Comparison of ENCODE assay signal across 1 cellular context in the genomic region with DNA sequence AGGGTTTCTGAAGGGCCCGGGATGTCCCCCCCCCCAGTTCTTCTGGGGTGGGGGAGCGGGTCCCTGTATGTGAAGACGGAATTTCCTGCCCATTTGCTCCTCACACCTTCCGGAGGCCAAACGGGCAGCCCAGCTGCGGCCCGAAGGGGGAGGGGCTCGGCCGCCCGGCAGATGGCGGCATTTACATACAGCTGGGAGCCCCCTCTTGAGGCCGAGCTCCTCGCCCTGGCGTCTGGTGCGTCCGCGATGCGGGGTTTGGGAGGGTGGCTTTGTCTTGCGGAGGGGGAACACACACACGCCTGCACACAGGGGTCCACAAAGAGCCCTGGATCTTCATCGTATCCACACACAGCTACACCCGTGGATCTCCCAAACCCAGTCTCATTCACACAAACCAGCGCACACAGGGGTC.
A peak's percentile ranks its signal among the peaks of the same experiment; 100 is the strongest.
TF ChIP-seq lines count a peak whose summit lies in the region.

No MANE protein-coding gene starts in this region.

TF ChIP-seq in HepG2, 621 proteins besides CTCF, POLR2A, EP300 and RAD21 (continued from another document and continues in another):
- TF ChIP-seq FOXA3 (CRISPR knock-in tag; IDR thresholded peaks at IDR 0.05) (no peak), NR3C1 (CRISPR knock-in tag; IDR thresholded peaks at IDR 0.05) (no peak), GFI1 (CRISPR knock-in tag; IDR thresholded peaks at IDR 0.05; ENCODE audit: borderline replicate concordance) (no peak), ARHGAP35 (CRISPR knock-in tag; IDR thresholded peaks at IDR 0.05; ENCODE audit: borderline replicate concordance) (no peak), ZNF501 (CRISPR knock-in tag; IDR thresholded peaks at IDR 0.05) (0 out of 2 replicates have a peak, but pooled peaks have one; percentile 27), SATB2 (CRISPR knock-in tag; IDR thresholded peaks at IDR 0.05) (no peak), ZNF83 (CRISPR knock-in tag; IDR thresholded peaks at IDR 0.05; ENCODE audit: borderline replicate concordance) (no peak), ISX (CRISPR knock-in tag; conservative IDR thresholded peaks at IDR 0.05) (no peak), NFE2L1 (CRISPR knock-in tag; IDR thresholded peaks at IDR 0.05; ENCODE audit: borderline replicate concordance) (no peak), ZC3H4 (CRISPR knock-in tag; IDR thresholded peaks at IDR 0.05; ENCODE audit: borderline replicate concordance) (no peak), PCBP1 (IDR thresholded peaks at IDR 0.05; ENCODE audit: borderline replicate concordance, low read depth, low read length) (no peak), MXD3 (CRISPR knock-in tag; IDR thresholded peaks at IDR 0.05) (no peak), MAFG (CRISPR knock-in tag; IDR thresholded peaks at IDR 0.05) (no peak), HINFP (CRISPR knock-in tag; IDR thresholded peaks at IDR 0.05; ENCODE audit: low read depth) (peak; percentile 49; the same call in 1 of the 2 replicates), ZBTB25 (CRISPR knock-in tag; IDR thresholded peaks at IDR 0.05) (no peak), PRDM15 (CRISPR knock-in tag; IDR thresholded peaks at IDR 0.05) (no peak), ZSCAN31 (CRISPR knock-in tag; IDR thresholded peaks at IDR 0.05; ENCODE audit: low read depth) (no peak), SETDB1 (CRISPR knock-in tag; IDR thresholded peaks at IDR 0.05; ENCODE audit: borderline replicate concordance) (no peak), IRX3 (CRISPR knock-in tag; IDR thresholded peaks at IDR 0.05; ENCODE audit: borderline replicate concordance, low read depth) (no peak), ETV5 (CRISPR knock-in tag; IDR thresholded peaks at IDR 0.05; ENCODE audit: borderline replicate concordance) (peak; percentile 29; the same call in 1 of the 2 replicates), KDM2A (CRISPR knock-in tag; IDR thresholded peaks at IDR 0.05; ENCODE audit: borderline replicate concordance, low read depth) (peak; percentile 76; the same call in 1 of the 2 replicates), HNRNPH1 (optimal IDR thresholded peaks at IDR 0.05; ENCODE audit: low read depth, low read length) (no peak), ZNF180 (CRISPR knock-in tag; IDR thresholded peaks at IDR 0.05; ENCODE audit: borderline replicate concordance, low read depth) (no peak), LCORL (IDR thresholded peaks at IDR 0.05) (no peak), LCORL (CRISPR knock-in tag; IDR thresholded peaks at IDR 0.05) (no peak), RBFOX2 (IDR thresholded peaks at IDR 0.05; ENCODE audit: low read depth, low read length) (no peak), ZNF34 (CRISPR knock-in tag; IDR thresholded peaks at IDR 0.05; ENCODE audit: borderline replicate concordance) (no peak), ZNF780A (CRISPR knock-in tag; IDR thresholded peaks at IDR 0.05) (no peak), CERS6 (CRISPR knock-in tag; IDR thresholded peaks at IDR 0.05) (no peak), CEBPZ (IDR thresholded peaks at IDR 0.05; ENCODE audit: low read length) (no peak), ZBTB8A (CRISPR knock-in tag; IDR thresholded peaks at IDR 0.05; ENCODE audit: borderline replicate concordance, low read depth) (no peak)
- TF ChIP-seq, protein P1, sequence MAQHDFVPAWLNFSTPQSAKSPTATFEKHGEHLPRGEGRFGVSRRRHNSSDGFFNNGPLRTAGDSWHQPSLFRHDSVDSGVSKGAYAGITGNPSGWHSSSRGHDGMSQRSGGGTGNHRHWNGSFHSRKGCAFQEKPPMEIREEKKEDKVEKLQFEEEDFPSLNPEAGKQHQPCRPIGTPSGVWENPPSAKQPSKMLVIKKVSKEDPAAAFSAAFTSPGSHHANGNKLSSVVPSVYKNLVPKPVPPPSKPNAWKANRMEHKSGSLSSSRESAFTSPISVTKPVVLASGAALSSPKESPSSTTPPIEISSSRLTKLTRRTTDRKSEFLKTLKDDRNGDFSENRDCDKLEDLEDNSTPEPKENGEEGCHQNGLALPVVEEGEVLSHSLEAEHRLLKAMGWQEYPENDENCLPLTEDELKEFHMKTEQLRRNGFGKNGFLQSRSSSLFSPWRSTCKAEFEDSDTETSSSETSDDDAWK (CRISPR knock-in tag; IDR thresholded peaks at IDR 0.05): no peak
- TF ChIP-seq, protein P2, sequence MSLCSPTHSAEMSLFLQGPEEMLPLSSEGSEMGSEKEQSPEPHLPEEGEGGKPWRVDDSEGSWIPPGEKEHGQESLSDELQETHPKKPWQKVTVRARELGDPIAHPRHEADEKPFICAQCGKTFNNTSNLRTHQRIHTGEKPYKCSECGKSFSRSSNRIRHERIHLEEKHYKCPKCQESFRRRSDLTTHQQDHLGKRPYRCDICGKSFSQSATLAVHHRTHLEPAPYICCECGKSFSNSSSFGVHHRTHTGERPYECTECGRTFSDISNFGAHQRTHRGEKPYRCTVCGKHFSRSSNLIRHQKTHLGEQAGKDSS (CRISPR knock-in tag; IDR thresholded peaks at IDR 0.05; ENCODE audit: borderline replicate concordance, low read depth): no peak
- TF ChIP-seq, protein P3, sequence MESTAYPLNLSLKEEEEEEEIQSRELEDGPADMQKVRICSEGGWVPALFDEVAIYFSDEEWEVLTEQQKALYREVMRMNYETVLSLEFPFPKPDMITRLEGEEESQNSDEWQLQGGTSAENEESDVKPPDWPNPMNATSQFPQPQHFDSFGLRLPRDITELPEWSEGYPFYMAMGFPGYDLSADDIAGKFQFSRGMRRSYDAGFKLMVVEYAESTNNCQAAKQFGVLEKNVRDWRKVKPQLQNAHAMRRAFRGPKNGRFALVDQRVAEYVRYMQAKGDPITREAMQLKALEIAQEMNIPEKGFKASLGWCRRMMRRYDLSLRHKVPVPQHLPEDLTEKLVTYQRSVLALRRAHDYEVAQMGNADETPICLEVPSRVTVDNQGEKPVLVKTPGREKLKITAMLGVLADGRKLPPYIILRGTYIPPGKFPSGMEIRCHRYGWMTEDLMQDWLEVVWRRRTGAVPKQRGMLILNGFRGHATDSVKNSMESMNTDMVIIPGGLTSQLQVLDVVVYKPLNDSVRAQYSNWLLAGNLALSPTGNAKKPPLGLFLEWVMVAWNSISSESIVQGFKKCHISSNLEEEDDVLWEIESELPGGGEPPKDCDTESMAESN (CRISPR knock-in tag; conservative IDR thresholded peaks at IDR 0.05): no peak
- TF ChIP-seq, protein P4, sequence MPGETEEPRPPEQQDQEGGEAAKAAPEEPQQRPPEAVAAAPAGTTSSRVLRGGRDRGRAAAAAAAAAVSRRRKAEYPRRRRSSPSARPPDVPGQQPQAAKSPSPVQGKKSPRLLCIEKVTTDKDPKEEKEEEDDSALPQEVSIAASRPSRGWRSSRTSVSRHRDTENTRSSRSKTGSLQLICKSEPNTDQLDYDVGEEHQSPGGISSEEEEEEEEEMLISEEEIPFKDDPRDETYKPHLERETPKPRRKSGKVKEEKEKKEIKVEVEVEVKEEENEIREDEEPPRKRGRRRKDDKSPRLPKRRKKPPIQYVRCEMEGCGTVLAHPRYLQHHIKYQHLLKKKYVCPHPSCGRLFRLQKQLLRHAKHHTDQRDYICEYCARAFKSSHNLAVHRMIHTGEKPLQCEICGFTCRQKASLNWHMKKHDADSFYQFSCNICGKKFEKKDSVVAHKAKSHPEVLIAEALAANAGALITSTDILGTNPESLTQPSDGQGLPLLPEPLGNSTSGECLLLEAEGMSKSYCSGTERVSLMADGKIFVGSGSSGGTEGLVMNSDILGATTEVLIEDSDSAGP (CRISPR knock-in tag; IDR thresholded peaks at IDR 0.05; ENCODE audit: borderline replicate concordance): peak; percentile 20; the same call in 1 of the 2 replicates
- TF ChIP-seq, protein P5, sequence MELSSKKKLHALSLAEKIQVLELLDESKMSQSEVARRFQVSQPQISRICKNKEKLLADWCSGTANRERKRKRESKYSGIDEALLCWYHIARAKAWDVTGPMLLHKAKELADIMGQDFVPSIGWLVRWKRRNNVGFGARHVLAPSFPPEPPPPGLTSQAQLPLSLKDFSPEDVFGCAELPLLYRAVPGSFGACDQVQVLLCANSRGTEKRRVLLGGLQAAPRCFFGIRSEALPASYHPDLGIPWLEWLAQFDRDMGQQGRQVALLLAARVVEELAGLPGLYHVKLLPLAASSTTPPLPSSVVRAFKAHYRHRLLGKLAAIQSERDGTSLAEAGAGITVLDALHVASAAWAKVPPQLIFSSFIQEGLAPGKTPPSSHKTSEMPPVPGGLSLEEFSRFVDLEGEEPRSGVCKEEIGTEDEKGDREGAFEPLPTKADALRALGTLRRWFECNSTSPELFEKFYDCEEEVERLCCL (CRISPR knock-in tag; IDR thresholded peaks at IDR 0.05; ENCODE audit: borderline replicate concordance): no peak
